14 cellular contexts compared by ENCODE assay signal in genomic region chr3:140467104-140467577, GRCh38.
A peak's percentile ranks its signal among the peaks of the same experiment; 100 is the strongest.
DNase-seq lines count a peak whose midpoint lies in the region; ATAC-seq and TF ChIP-seq lines count a peak whose summit lies in the region.
"Had no signal": no experiment of that assay in that cellular context is flagged by ENCODE, and none has a peak within 500 bp of the region (broad histone marks: within the 10 kb centered on the region; RNA-seq: fewer than 3 reads in every experiment).

No MANE protein-coding gene starts in this region.

- H3K4me3 ChIP-seq in PC-3 (ENCODE audit: low read length), result no peak overlapping the region
- no peak overlapping the region for H3K4me3 ChIP-seq in fibroblast of the aortic adventitia (ENCODE audit: low read depth, low read length)
- H3K4me3 ChIP-seq: tibial artery had no signal

- no peaks in the 10 kb centered on the region for H3K9me3 ChIP-seq in PC-3 (ENCODE audit: low read length)
- H3K9me3 ChIP-seq: tibial artery had no signal

- no peaks in the 10 kb centered on the region for H4K20me1 ChIP-seq in PC-3 (ENCODE audit: low read length)

- no TSS peak for BruUV-seq in PC-3 (replicated peaks; lab: Mats Ljungman, UMichigan)

- H2AFZ ChIP-seq in PC-3 (ENCODE audit: low read length), result no peak overlapping the region

- POLR2A ChIA-PET in PC-3 (lab: Charles Lee; ENCODE audit: unreplicated experiment), result no interaction called here

- H3K4me2 ChIP-seq in PC-3 (ENCODE audit: low read length), result no peak overlapping the region

- ATAC-seq in activated CD4-positive, CD25-positive, alpha-beta regulatory T cell treated with anti-CD3 and anti-CD28 coated beads, Interleukin-2, amount 50 U/mL, for 24 hours, result peak; percentile 50 to 55
- ATAC-seq in PC-3, result no peak
- ATAC-seq: activated CD8-positive, alpha-beta memory T cell treated with anti-CD3 and anti-CD28 coated beads, Interleukin-2, amount 10 ng/mL, durations not matched to agents 7 days and 5 days; natural killer cell; SK-N-SH treated with all-trans-retinoic acid at 6 μM for 48 hours had no signal

- CTCF ChIA-PET in PC-3 (lab: Charles Lee), result no interaction called here

- intact Hi-C loops in PC-3 (cut with micrococcal nuclease), result no loop called here

- no peak for DNase-seq in activated CD4-positive, CD25-positive, alpha-beta regulatory T cell (lab: John Stamatoyannopoulos, UW)
- DNase-seq in PC-3 (peak; percentile 33), fibroblast of the aortic adventitia (ENCODE audit: low read depth) (peak; percentile 27), renal cortical epithelial cell (ENCODE audit: low read depth) (peak; percentile 92), T-helper 9 cell (no peak), T-helper 1 cell (no peak), SIG-M5 (lab: John Stamatoyannopoulos, UW) (no peak)
- DNase-seq: activated CD8-positive, alpha-beta memory T cell treated with anti-CD3 and anti-CD28 coated beads, Interleukin-2, amount 10 ng/mL, durations not matched to agents 7 days and 5 days; caudate nucleus; H9; natural killer cell; tibial artery had no signal

- H3F3A ChIP-seq in PC-3 (ENCODE audit: low read length, unreplicated experiment), result no peaks in the 10 kb centered on the region

- TF ChIP-seq CTCF in PC-3 (conservative IDR thresholded peaks at IDR 0.05; ENCODE audit: low read depth, low read length), result no peak
- no peak for TF ChIP-seq CTCF in fibroblast of the aortic adventitia (IDR thresholded peaks at IDR 0.05; ENCODE audit: insufficient read depth, low read length)

- no peak overlapping the region for H3K27ac ChIP-seq in PC-3 (ENCODE audit: low read length)
- H3K27ac ChIP-seq: tibial artery had no signal

- no peaks in the 10 kb centered on the region for H3K79me2 ChIP-seq in PC-3 (ENCODE audit: low read length)

- no peaks in the 10 kb centered on the region for H3K27me3 ChIP-seq in PC-3 (ENCODE audit: low read length)
- H3K27me3 ChIP-seq: tibial artery had no signal

- H3K9ac ChIP-seq in PC-3 (ENCODE audit: low read length), result no peak overlapping the region

- no peaks in the 10 kb centered on the region for H3K4me1 ChIP-seq in PC-3 (ENCODE audit: insufficient read depth, low read length)
- H3K4me1 ChIP-seq: tibial artery had no signal

- H3K9me2 ChIP-seq in PC-3 (replicated peaks; ENCODE audit: low read length), result no peaks in the 10 kb centered on the region

- H3K36me3 ChIP-seq in PC-3 (ENCODE audit: low read depth, low read length), result no peaks in the 10 kb centered on the region
- H3K36me3 ChIP-seq: tibial artery had no signal

Comparison
In these comparisons a context has a peak if more than half of its experiments do, and no peak if none do; other contexts are left out.
1. DNase-seq: peak in PC-3 (single experiment), fibroblast of the aortic adventitia (single experiment) and renal cortical epithelial cell (single experiment); none in activated CD4-positive, CD25-positive, alpha-beta regulatory T cell (0 of 4), T-helper 9 cell (single experiment), T-helper 1 cell (0 of 5) and SIG-M5 (single experiment).